Comparison of ENCODE assay signal across 19 cellular contexts in the genomic region with DNA sequence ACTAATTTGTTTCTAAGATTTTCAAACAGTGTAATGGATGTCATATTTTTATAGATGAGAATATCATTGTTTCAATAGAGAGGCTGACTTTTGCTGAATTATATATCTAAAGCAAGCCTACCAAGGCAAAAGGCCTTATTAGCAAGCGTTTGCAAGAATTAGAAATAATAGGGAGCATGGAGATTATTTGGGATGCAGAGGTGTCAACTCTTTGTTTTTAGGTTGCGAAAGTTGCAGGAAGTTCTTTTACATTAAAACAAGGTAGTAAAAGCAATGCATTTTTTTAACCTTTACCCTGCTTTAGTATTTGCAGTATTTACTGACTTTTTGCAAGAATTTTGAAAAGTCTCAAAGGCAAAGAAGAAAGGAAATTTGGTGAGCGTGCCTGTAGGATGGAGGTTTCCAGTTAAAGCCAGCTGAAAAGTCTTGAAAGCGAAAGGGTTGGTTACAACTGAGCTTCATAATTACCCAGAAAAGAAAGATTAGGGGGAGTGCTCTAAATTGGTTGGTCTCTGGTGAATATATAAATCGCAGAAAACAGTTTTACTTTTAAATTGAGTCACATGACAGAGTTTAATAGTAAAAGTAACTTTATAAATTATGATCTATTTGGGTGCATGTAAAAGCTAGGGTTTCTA.
DNase-seq lines count a peak whose midpoint lies in the region; ATAC-seq, FAIRE-seq and TF ChIP-seq lines count a peak whose summit lies in the region.
"Had no signal": no experiment of that assay in that cellular context is flagged by ENCODE, and none has a peak within 500 bp of the region (broad histone marks: within the 10 kb centered on the region; RNA-seq: fewer than 3 reads in every experiment).

No MANE protein-coding gene starts in this region.

- no peak overlapping the region for H2BK12ac ChIP-seq in H9 (ENCODE audit: insufficient read length, low read depth, low read length)
- H2BK12ac ChIP-seq in H1 (ENCODE audit: low read depth, low read length): no peak overlapping the region

- H3K4me1 Mint-ChIP-seq in H9 (peaks cover 36 to 42% of the 10 kb centered on the region in 2 experiments), neural progenitor cell (no peaks in the 10 kb centered on the region)
- no peaks in the 10 kb centered on the region for H3K4me1 Mint-ChIP-seq in activated naive CD4-positive, alpha-beta T cell treated with anti-CD3 and anti-CD28 coated beads, Interleukin-2, amount 10 ng/mL, durations not matched to agents 7 days and 5 days

- H3K23me2 ChIP-seq in H9 (ENCODE audit: insufficient read length, low read depth, low read length, poor library complexity, severe bottlenecking) (no peaks in the 10 kb centered on the region), H1 (ENCODE audit: low read depth, low read length) (no peaks in the 10 kb centered on the region)

- H4K8ac ChIP-seq in H9 (replicated peaks; ENCODE audit: insufficient read length, low read depth, low read length) (no peak overlapping the region), H1 (ENCODE audit: extremely low read depth, insufficient read depth, low read length) (no peak overlapping the region)

- no peaks in the 10 kb centered on the region for H3K27me3 ChIP-seq in H9 (ENCODE audit: insufficient read depth, low read length)
- no peaks in the 10 kb centered on the region for H3K27me3 ChIP-seq in H1 (replicated peaks in 1 of 4; ENCODE audit: control insufficient read depth in 3 of 4, extremely low read depth in 1 of 4, insufficient read depth in 3 of 4, low read length in 3 of 4)
- H3K27me3 ChIP-seq in iPS-20b (ENCODE audit: insufficient read depth, low read length): no peaks in the 10 kb centered on the region
- no peaks in the 10 kb centered on the region for H3K27me3 ChIP-seq in neural progenitor cell
- H3K27me3 ChIP-seq: BE2C, SJCRH30 had no signal

- ATAC-seq in left cardiac atrium: no peak

- H3K27ac Mint-ChIP-seq in H9 (peak overlapping the region; percentile 73 to 98 (median 85); a peak in 6 of 7 replicates), neural progenitor cell (no peak overlapping the region)
- no peak overlapping the region for H3K27ac Mint-ChIP-seq in activated naive CD4-positive, alpha-beta T cell treated with anti-CD3 and anti-CD28 coated beads, Interleukin-2, amount 10 ng/mL, durations not matched to agents 7 days and 5 days

- H2BK120ac ChIP-seq in H9 (ENCODE audit: low read depth, low read length, poor library complexity, severe bottlenecking) (no peak overlapping the region), H1 (replicated peaks; ENCODE audit: low read depth, low read length) (peak overlapping the region; percentile 56)

- no CpG with 5 or more reads among the region's 5 CpGs for WGBS in H9 (ENCODE audit: extremely low coverage, insufficient read length, low lambda C conversion rate)
- 2% methylated on average over 5 of the region's 5 CpGs; no CpG with 5 or more reads in 1 of the 2 experiments for WGBS in H1 (ENCODE audit: extremely low coverage in 1 of 2, insufficient coverage in 1 of 2, insufficient read length in 1 of 2, insufficient replicate concordance in 2 of 2, low coverage in 1 of 2, low lambda C conversion rate in 2 of 2, missing lambda C conversion rate in 1 of 2), 2 experiments

- H4K20me1 ChIP-seq in H9 (ENCODE audit: control insufficient read depth, insufficient read depth, insufficient read length): no peaks in the 10 kb centered on the region
- no peaks in the 10 kb centered on the region for H4K20me1 ChIP-seq in H1 (replicated peaks in 1 of 2; ENCODE audit: control insufficient read depth in 1 of 2, insufficient read depth in 2 of 2, low read length in 2 of 2)
- H4K20me1 ChIP-seq in neural progenitor cell (ENCODE audit: low read depth): no peaks in the 10 kb centered on the region

- H3K23ac ChIP-seq in H9 (ENCODE audit: insufficient read length, low read depth, low read length) (no peak overlapping the region), H1 (ENCODE audit: insufficient read length) (no peak overlapping the region)

- DNase-seq in H9 (no peak), H1 (ENCODE audit: low read depth in 1 of 2, low spot score in 2 of 2) (no peak), neural progenitor cell (ENCODE audit: low spot score) (no peak), NAMALWA (ENCODE audit: low spot score) (no peak), left cardiac atrium (no peak)
- DNase-seq in activated naive CD4-positive, alpha-beta T cell treated with anti-CD3 and anti-CD28 coated beads, Interleukin-2, amount 10 ng/mL, durations not matched to agents 7 days and 5 days: no peak
- DNase-seq: BE2C, DND-41, GDM1, H7, KG1, NCI-H1092 treated with DMSO at 0.1 percent for 48 hours, NCI-H146, NCI-H2029, NCI-H2171, NCI-H524 treated with DMSO at 0.1 percent for 48 hours, OCI-M1, SJCRH30 had no signal

- no peak overlapping the region for H2AFZ ChIP-seq in H9 (ENCODE audit: low read length)
- H2AFZ ChIP-seq in H1 (ENCODE audit: low read length): no peak overlapping the region
- no peak overlapping the region for H2AFZ ChIP-seq in neural progenitor cell (replicated peaks)

- peaks cover 6 to 19% (median 12%) of the 10 kb centered on the region in 3 experiments; a peak in 6 of 7 replicates for H3K36me3 Mint-ChIP-seq in H9 (ENCODE audit: insufficient read depth in 1 of 3, low read depth in 3 of 3)
- peaks cover 5% of the 10 kb centered on the region for H3K36me3 Mint-ChIP-seq in neural progenitor cell
- peaks cover 25% of the 10 kb centered on the region for H3K36me3 Mint-ChIP-seq in activated naive CD4-positive, alpha-beta T cell treated with anti-CD3 and anti-CD28 coated beads, Interleukin-2, amount 10 ng/mL, durations not matched to agents 7 days and 5 days

- H3K4ac ChIP-seq in H9 (ENCODE audit: low read depth, low read length) (no peak overlapping the region), H1 (replicated peaks; ENCODE audit: insufficient read length, low read depth, low read length) (no peak overlapping the region)

- POLR2A ChIA-PET in H1 (lab: Charles Lee; ENCODE audit: partially characterized antibody): interaction anchor here (1.0 kb wide), 1 partner anchor 15 kb away, joined by 3 read pairs; no protein-coding TSS in a partner anchor

- CTCF ChIA-PET in H1 (lab: Charles Lee; ENCODE audit: partially characterized antibody): no interaction called here
- CTCF ChIA-PET in activated naive CD4-positive, alpha-beta T cell treated with anti-CD3 and anti-CD28 coated beads, Interleukin-2, amount 10 ng/mL, durations not matched to agents 7 days and 5 days (lab: Charles Lee): no interaction called here

- H3K79me1 ChIP-seq in H9 (ENCODE audit: insufficient read depth, low read depth, low read length, poor library complexity, severe bottlenecking) (no peaks in the 10 kb centered on the region), H1 (ENCODE audit: low read depth, low read length) (no peaks in the 10 kb centered on the region; the same call in 1 of the 2 replicates)

- intact Hi-C loops in left cardiac atrium (cut with DNase I): loop anchor here in 1 of 2 donors (10.0 kb wide), 1 partner anchor 84 kb away; a partner anchor contains a TSS

- H3K14ac ChIP-seq in H9 (ENCODE audit: insufficient read depth, low read length) (no peak overlapping the region), H1 (ENCODE audit: insufficient read length) (no peak overlapping the region)

- H3K56ac ChIP-seq in H9 (ENCODE audit: insufficient read length, low read depth, low read length) (no peak overlapping the region), H1 (replicated peaks; ENCODE audit: insufficient read length, low read depth, low read length) (no peak overlapping the region)

- TF ChIP-seq RAD21 in H1 (IDR thresholded peaks at IDR 0.05 in 1 of 2, conservative IDR thresholded peaks at IDR 0.05 in 1 of 2; ENCODE audit: low read depth in 2 of 2, low read length in 2 of 2): no peak

- peak overlapping the region; percentile 17 for H3K4me2 ChIP-seq in H9 (ENCODE audit: insufficient read depth, insufficient read length, low read length)
- H3K4me2 ChIP-seq in H1 (ENCODE audit: insufficient read depth in 1 of 2, low read depth in 2 of 2, low read length in 2 of 2): peak overlapping the region; percentile 33 to 45
- peak overlapping the region; percentile 16 for H3K4me2 ChIP-seq in neural progenitor cell

- H4K91ac ChIP-seq in H9 (ENCODE audit: insufficient read length, low read depth, low read length) (no peak overlapping the region), H1 (replicated peaks; ENCODE audit: insufficient read length, low read length) (no peak overlapping the region)

- H4K5ac ChIP-seq in H9 (ENCODE audit: insufficient read length, low read depth, low read length) (no peak overlapping the region), H1 (ENCODE audit: insufficient read length, low read depth, low read length) (peak overlapping the region; percentile 73)

- H2BK15ac ChIP-seq in H9 (ENCODE audit: low read depth, low read length) (no peak overlapping the region), H1 (ENCODE audit: low read length) (no peak overlapping the region)

- peak; percentile 42 for FAIRE-seq in H1 (lab: Jason Lieb, UNC)

- H2BK20ac ChIP-seq in H9 (ENCODE audit: low read depth, low read length, poor library complexity, severe bottlenecking): no peak overlapping the region
- peak overlapping the region; percentile 29; the same call in 1 of the 2 replicates for H2BK20ac ChIP-seq in H1 (ENCODE audit: low read length)

- no peak for TF ChIP-seq POLR2A in H1 (IDR thresholded peaks at IDR 0.05; ENCODE audit: control extremely low read depth in 1 of 2, low read depth in 2 of 2, low read length in 2 of 2)

- no peaks in the 10 kb centered on the region for H3K79me2 ChIP-seq in H9 (ENCODE audit: insufficient read depth, low read length)
- peaks cover 0 to 19% of the 10 kb centered on the region in 2 experiments; a peak in 2 of 4 replicates for H3K79me2 ChIP-seq in H1 (ENCODE audit: control insufficient read depth in 1 of 2, insufficient read depth in 2 of 2, low read length in 2 of 2)
- peaks cover 29% of the 10 kb centered on the region for H3K79me2 ChIP-seq in neural progenitor cell (ENCODE audit: low read depth)

- H3K27me3 Mint-ChIP-seq in H9 (ENCODE audit: low read depth): no peaks in the 10 kb centered on the region
- H3K27me3 Mint-ChIP-seq in neural progenitor cell (ENCODE audit: insufficient read depth, low read depth): no peaks in the 10 kb centered on the region
- H3K27me3 Mint-ChIP-seq in activated naive CD4-positive, alpha-beta T cell treated with anti-CD3 and anti-CD28 coated beads, Interleukin-2, amount 10 ng/mL, durations not matched to agents 7 days and 5 days: no peaks in the 10 kb centered on the region

- peaks cover 5% of the 10 kb centered on the region for H3F3A ChIP-seq in neural progenitor cell (ENCODE audit: low read depth)

- TF ChIP-seq EP300 in H1 (IDR thresholded peaks at IDR 0.05; ENCODE audit: borderline replicate concordance in 1 of 2, low read depth in 2 of 2, low read length in 2 of 2): no peak

- H3K4me3 Mint-ChIP-seq in H9 (peak overlapping the region in 1 of 2 experiments; percentile 44; a peak in 2 of 5 replicates), neural progenitor cell (no peak overlapping the region)
- H3K4me3 Mint-ChIP-seq in activated naive CD4-positive, alpha-beta T cell treated with anti-CD3 and anti-CD28 coated beads, Interleukin-2, amount 10 ng/mL, durations not matched to agents 7 days and 5 days: no peak overlapping the region

- peaks cover 0 to 8% (median 0%) of the 10 kb centered on the region in 4 experiments; a peak in 2 of 8 replicates for H3K36me3 ChIP-seq in H1 (ENCODE audit: control insufficient read depth in 2 of 4, insufficient read depth in 4 of 4, low read length in 3 of 4)
- H3K36me3 ChIP-seq in iPS-20b (ENCODE audit: insufficient read depth, low read depth, low read length): peaks cover 21% of the 10 kb centered on the region
- H3K36me3 ChIP-seq in neural progenitor cell: peaks cover 6% of the 10 kb centered on the region

- H2AK5ac ChIP-seq in H9 (ENCODE audit: insufficient read length, low read length) (no peak overlapping the region), H1 (ENCODE audit: low read depth, low read length) (no peak overlapping the region)

- H3T11ph ChIP-seq in H9 (ENCODE audit: low read length): no peak overlapping the region

- TF ChIP-seq CTCF in H9 (conservative IDR thresholded peaks at IDR 0.05): no peak
- TF ChIP-seq CTCF in H1 (IDR thresholded peaks at IDR 0.05; ENCODE audit: control extremely low read depth in 1 of 3, insufficient read depth in 1 of 3, low read depth in 1 of 3, low read length in 3 of 3): no peak
- TF ChIP-seq CTCF in neural progenitor cell (IDR thresholded peaks at IDR 0.05): no peak

- peaks cover 2% of the 10 kb centered on the region; the same call in 1 of the 2 replicates for H3K4me1 ChIP-seq in H9 (ENCODE audit: insufficient read depth, low read length)
- peaks cover 0 to 11% (median 2%) of the 10 kb centered on the region in 4 experiments; a peak in 3 of 7 replicates for H3K4me1 ChIP-seq in H1 (replicated peaks in 1 of 4; ENCODE audit: control insufficient read depth in 3 of 4, insufficient read depth in 4 of 4, low read length in 3 of 4)
- H3K4me1 ChIP-seq in iPS-20b (ENCODE audit: insufficient read depth, low read length): peaks cover 27% of the 10 kb centered on the region; the same call in 1 of the 2 replicates
- H3K4me1 ChIP-seq in neural progenitor cell: peaks cover 7% of the 10 kb centered on the region
- H3K4me1 ChIP-seq: BE2C, SJCRH30 had no signal

- H3K27ac ChIP-seq in H9 (ENCODE audit: insufficient read length, low read depth, low read length) (peak overlapping the region; percentile 64), H1 (ENCODE audit: low read depth, low read length) (no peak overlapping the region), iPS-20b (ENCODE audit: low read length) (peak overlapping the region; percentile 79), neural progenitor cell (peak overlapping the region; percentile 72)
- H3K27ac ChIP-seq: SJCRH30 had no signal

- H3K9me3 Mint-ChIP-seq in H9: no peaks in the 10 kb centered on the region
- no peaks in the 10 kb centered on the region for H3K9me3 Mint-ChIP-seq in neural progenitor cell
- no peaks in the 10 kb centered on the region for H3K9me3 Mint-ChIP-seq in activated naive CD4-positive, alpha-beta T cell treated with anti-CD3 and anti-CD28 coated beads, Interleukin-2, amount 10 ng/mL, durations not matched to agents 7 days and 5 days

- no peaks in the 10 kb centered on the region for H3K9me3 ChIP-seq in H9 (ENCODE audit: control insufficient read depth, low read depth, low read length)
- H3K9me3 ChIP-seq in H1 (ENCODE audit: insufficient read depth in 2 of 2, low read depth in 1 of 2, low read length in 1 of 2): no peaks in the 10 kb centered on the region
- no peaks in the 10 kb centered on the region for H3K9me3 ChIP-seq in iPS-20b (ENCODE audit: insufficient read depth, low read depth, low read length)
- H3K9me3 ChIP-seq in neural progenitor cell (ENCODE audit: low read depth): no peaks in the 10 kb centered on the region
- H3K9me3 ChIP-seq: BE2C, SJCRH30 had no signal

- H3K9ac ChIP-seq in H9 (ENCODE audit: extremely low read depth, insufficient read length, low read length): no peak overlapping the region
- no peak overlapping the region for H3K9ac ChIP-seq in H1 (replicated peaks in 1 of 4; ENCODE audit: extremely low read depth in 1 of 4, low read depth in 3 of 4, low read length in 3 of 4)
- peak overlapping the region; percentile 67; the same call in 1 of the 2 replicates for H3K9ac ChIP-seq in iPS-20b (ENCODE audit: low read depth, low read length)
- no peak overlapping the region for H3K9ac ChIP-seq in neural progenitor cell

- H3K18ac ChIP-seq in H9 (ENCODE audit: insufficient read length, low read depth, low read length): no peak overlapping the region
- H3K18ac ChIP-seq in H1 (ENCODE audit: extremely low read depth, low read length): no peak overlapping the region

- H2BK5ac ChIP-seq in H9 (ENCODE audit: insufficient read length, low read length) (no peak overlapping the region), H1 (ENCODE audit: low read depth, low read length) (no peak overlapping the region)

- H3K4me3 ChIP-seq in H1 (ENCODE audit: extremely low read depth in 1 of 4, insufficient read depth in 2 of 4, low read depth in 3 of 4, low read length in 4 of 4) (peak overlapping the region in 1 of 4 experiments; percentile 39; a peak in 2 of 8 replicates), iPS-20b (ENCODE audit: low read length) (peak overlapping the region; percentile 45; the same call in 1 of the 2 replicates), neural progenitor cell (no peak overlapping the region)
- H3K4me3 ChIP-seq: SJCRH30 had no signal

Comparison
In these comparisons a context has a peak if more than half of its experiments do, and no peak if none do; other contexts are left out.
1. H3K27ac Mint-ChIP-seq: peak in H9 (3 of 3); none in neural progenitor cell (single experiment) and activated naive CD4-positive, alpha-beta T cell treated with anti-CD3 and anti-CD28 coated beads, Interleukin-2, amount 10 ng/mL, durations not matched to agents 7 days and 5 days (single experiment).
2. Peak in every context shown above with its lines, with median percentiles within 50 percentile points of each other: H3K4me2 ChIP-seq.